In genomic region chr7:31122649-31123058, GRCh38 we compare ENCODE assay signal across 8 cellular contexts.
DNase-seq lines count a peak whose midpoint lies in the region; ATAC-seq, FAIRE-seq and TF ChIP-seq lines count a peak whose summit lies in the region.

No MANE protein-coding gene starts in this region.

- no peak overlapping the region for H3K4me3 ChIP-seq in pancreas

- intact Hi-C loops in pancreas (cut with DNase I): loop anchor here in 2 of 3 donors (10.0 kb wide), 1 partner anchor 318 kb away; no protein-coding TSS in a partner anchor

- no peak overlapping the region for H3K4me3 Mint-ChIP-seq in activated T-helper 17 cell treated with anti-CD3 and anti-CD28 coated beads, Interleukin-2, amount 50 U/mL, for 72 hours
- no peak overlapping the region for H3K4me3 Mint-ChIP-seq in glutamatergic neuron (ENCODE audit: unreplicated experiment)
- no peak overlapping the region for H3K4me3 Mint-ChIP-seq in stimulated activated effector memory CD8-positive, alpha-beta T cell treated with anti-CD3 and anti-CD28 coated beads, Interleukin-12 subunit alpha, Interleukin-12 subunit beta, amount 100 ng/mL, for 72 hours

- H3K27ac ChIP-seq in pancreas: no peak overlapping the region

- peaks cover 3% of the 10 kb centered on the region for H3K4me1 Mint-ChIP-seq in activated T-helper 17 cell treated with anti-CD3 and anti-CD28 coated beads, Interleukin-2, amount 50 U/mL, for 72 hours
- H3K4me1 Mint-ChIP-seq in glutamatergic neuron (ENCODE audit: low read depth, unreplicated experiment): no peaks in the 10 kb centered on the region
- H3K4me1 Mint-ChIP-seq in stimulated activated effector memory CD8-positive, alpha-beta T cell treated with anti-CD3 and anti-CD28 coated beads, Interleukin-12 subunit alpha, Interleukin-12 subunit beta, amount 100 ng/mL, for 72 hours: no peaks in the 10 kb centered on the region

- peak; percentile 89 for FAIRE-seq in pancreas (lab: Jason Lieb, UNC)

- TF ChIP-seq CTCF in glutamatergic neuron (IDR thresholded peaks at IDR 0.05; ENCODE audit: partially characterized antibody, unreplicated experiment) (peak; percentile 80), pancreas (IDR thresholded peaks at IDR 0.05) (peak; percentile 66 to 77 (median 74))

- peaks cover 15% of the 10 kb centered on the region for H3K27me3 Mint-ChIP-seq in activated T-helper 17 cell treated with anti-CD3 and anti-CD28 coated beads, Interleukin-2, amount 50 U/mL, for 72 hours
- peaks cover 1% of the 10 kb centered on the region for H3K27me3 Mint-ChIP-seq in glutamatergic neuron (ENCODE audit: unreplicated experiment)

- H3K27me3 ChIP-seq in pancreas: no peaks in the 10 kb centered on the region

- DNase-seq in activated T-cell treated with anti-CD3 and anti-CD28 coated beads for 24 hours (ENCODE audit: low read depth): peak; percentile 11
- DNase-seq in activated T-cell treated with anti-CD3 and anti-CD28 coated beads for 4 hours: no peak
- DNase-seq in NCI-H82 (lab: John Stamatoyannopoulos, UW): peak; percentile 90
- DNase-seq in glutamatergic neuron: peak; percentile 72
- DNase-seq in pancreas: peak in 5 of 6 donors; percentile 58 to 80 (median 61)
- DNase-seq in stimulated activated effector memory CD8-positive, alpha-beta T cell treated with anti-CD3 and anti-CD28 coated beads, Interleukin-12 subunit alpha, Interleukin-12 subunit beta, amount 100 ng/mL, for 72 hours (ENCODE audit: low spot score in 2 of 2): no peak

- H3K27ac Mint-ChIP-seq in activated T-helper 17 cell treated with anti-CD3 and anti-CD28 coated beads, Interleukin-2, amount 50 U/mL, for 72 hours: no peak overlapping the region
- H3K27ac Mint-ChIP-seq in glutamatergic neuron (ENCODE audit: unreplicated experiment): no peak overlapping the region
- H3K27ac Mint-ChIP-seq in stimulated activated effector memory CD8-positive, alpha-beta T cell treated with anti-CD3 and anti-CD28 coated beads, Interleukin-12 subunit alpha, Interleukin-12 subunit beta, amount 100 ng/mL, for 72 hours: no peak overlapping the region

- H3K4me1 ChIP-seq in pancreas: peaks cover 0 to 5% (median 0%) of the 10 kb centered on the region in 3 donors

- ATAC-seq in HG03442 (IDR thresholded peaks at IDR 0.05; ENCODE audit: unreplicated experiment) (peak; percentile 58), pancreas (peak; percentile 96 to 97 (median 96))
- ATAC-seq in activated T-helper 17 cell treated with anti-CD3 and anti-CD28 coated beads, Interleukin-2, amount 50 U/mL, for 72 hours (replicated peaks): peak; percentile 34
- ATAC-seq in stimulated activated effector memory CD8-positive, alpha-beta T cell treated with anti-CD3 and anti-CD28 coated beads, Interleukin-12 subunit alpha, Interleukin-12 subunit beta, amount 100 ng/mL, for 72 hours: no peak

- 2 to 7% methylated on average over 4 of the region's 4 CpGs for WGBS in pancreas, 2 donors

- H3K9me3 ChIP-seq in pancreas: no peaks in the 10 kb centered on the region

- H3K36me3 ChIP-seq in pancreas: no peaks in the 10 kb centered on the region

- no peaks in the 10 kb centered on the region for H3K9me3 Mint-ChIP-seq in activated T-helper 17 cell treated with anti-CD3 and anti-CD28 coated beads, Interleukin-2, amount 50 U/mL, for 72 hours
- no peaks in the 10 kb centered on the region for H3K9me3 Mint-ChIP-seq in glutamatergic neuron (ENCODE audit: unreplicated experiment)
- no peaks in the 10 kb centered on the region for H3K9me3 Mint-ChIP-seq in stimulated activated effector memory CD8-positive, alpha-beta T cell treated with anti-CD3 and anti-CD28 coated beads, Interleukin-12 subunit alpha, Interleukin-12 subunit beta, amount 100 ng/mL, for 72 hours

- H3K36me3 Mint-ChIP-seq in activated T-helper 17 cell treated with anti-CD3 and anti-CD28 coated beads, Interleukin-2, amount 50 U/mL, for 72 hours (ENCODE audit: low read depth): no peaks in the 10 kb centered on the region
- H3K36me3 Mint-ChIP-seq in glutamatergic neuron (ENCODE audit: unreplicated experiment): no peaks in the 10 kb centered on the region
- H3K36me3 Mint-ChIP-seq in stimulated activated effector memory CD8-positive, alpha-beta T cell treated with anti-CD3 and anti-CD28 coated beads, Interleukin-12 subunit alpha, Interleukin-12 subunit beta, amount 100 ng/mL, for 72 hours: no peaks in the 10 kb centered on the region

Comparison
In these comparisons a context has a peak if more than half of its experiments do, and no peak if none do; other contexts are left out.
1. DNase-seq: peak in activated T-cell treated with anti-CD3 and anti-CD28 coated beads for 24 hours (single experiment), NCI-H82 (single experiment), glutamatergic neuron (single experiment) and pancreas (5 of 6); none in activated T-cell treated with anti-CD3 and anti-CD28 coated beads for 4 hours (single experiment) and stimulated activated effector memory CD8-positive, alpha-beta T cell treated with anti-CD3 and anti-CD28 coated beads, Interleukin-12 subunit alpha, Interleukin-12 subunit beta, amount 100 ng/mL, for 72 hours (0 of 2).